Comparison of ENCODE assay signal across 7 cellular contexts in genomic region chr2:168961450-168962229, GRCh38.
A peak's percentile ranks its signal among the peaks of the same experiment; 100 is the strongest.
DNase-seq lines count a peak whose midpoint lies in the region; ATAC-seq and TF ChIP-seq lines count a peak whose summit lies in the region.

No MANE protein-coding gene starts in this region.

- CTCF ChIA-PET in activated naive CD4-positive, alpha-beta T cell treated with anti-CD3 and anti-CD28 coated beads for 36 hours (lab: Charles Lee) = interaction anchor here (0.6 to 6.7 kb wide), 14 partner anchors 8 to 179 kb away, joined by 3 to 48 read pairs (median 4); no protein-coding TSS in a partner anchor

- no peak overlapping the region for H3K27ac Mint-ChIP-seq in activated naive CD4-positive, alpha-beta T cell treated with anti-CD3 and anti-CD28 coated beads for 36 hours

- peaks cover 4% of the 10 kb centered on the region for H3K27me3 Mint-ChIP-seq in activated naive CD4-positive, alpha-beta T cell treated with anti-CD3 and anti-CD28 coated beads for 36 hours (ENCODE audit: low read depth)

- no peak overlapping the region for H3K27ac ChIP-seq in heart left ventricle

- no peak for TF ChIP-seq POLR2A in heart left ventricle (IDR thresholded peaks at IDR 0.05)

- intact Hi-C loops in activated naive CD4-positive, alpha-beta T cell treated with anti-CD3 and anti-CD28 coated beads for 36 hours (cut with micrococcal nuclease) = loop anchor here (1.0 kb wide), 4 partner anchors 146 to 261 kb away; no protein-coding TSS in a partner anchor
- intact Hi-C loops in heart left ventricle (cut with DNase I) = loop anchor here (2.0 to 10.0 kb wide), 8 partner anchors 123 to 433 kb away; no protein-coding TSS in a partner anchor

- H3K4me1 Mint-ChIP-seq in activated naive CD4-positive, alpha-beta T cell treated with anti-CD3 and anti-CD28 coated beads for 36 hours (ENCODE audit: low read depth) = peaks cover 14% of the 10 kb centered on the region

- no peaks in the 10 kb centered on the region for H3K27me3 ChIP-seq in heart left ventricle

- no peaks in the 10 kb centered on the region for H3K9me3 ChIP-seq in heart left ventricle

- H3K36me3 Mint-ChIP-seq in activated naive CD4-positive, alpha-beta T cell treated with anti-CD3 and anti-CD28 coated beads for 36 hours (ENCODE audit: low read depth) = no peaks in the 10 kb centered on the region

- peak; percentile 72 to 86 (median 80) for TF ChIP-seq CTCF in heart left ventricle (IDR thresholded peaks at IDR 0.05)

- peaks cover 0 to 10% (median 0%) of the 10 kb centered on the region in 12 donors for H3K4me1 ChIP-seq in heart left ventricle

- no peak overlapping the region for H3K4me3 Mint-ChIP-seq in activated naive CD4-positive, alpha-beta T cell treated with anti-CD3 and anti-CD28 coated beads for 36 hours

- no peak overlapping the region for H3K4me3 ChIP-seq in heart left ventricle

- no peaks in the 10 kb centered on the region for H3K9me3 Mint-ChIP-seq in activated naive CD4-positive, alpha-beta T cell treated with anti-CD3 and anti-CD28 coated beads for 36 hours

- 17 to 18% (median 18%) methylated on average over 5 of the region's 5 CpGs for WGBS in heart left ventricle, 4 donors

- DNase-seq in EH (ENCODE audit: low read depth) (peak; percentile 74), NCI-H748 treated with DMSO at 0.1 percent for 48 hours (lab: John Stamatoyannopoulos, UW) (peak; percentile 58), heart left ventricle (peak in 2 of 5 donors; percentile 15 to 21), putamen (ENCODE audit: low spot score) (peak; percentile 47)
- DNase-seq in activated naive CD4-positive, alpha-beta T cell treated with anti-CD3 and anti-CD28 coated beads for 36 hours = peak; percentile 27

- no peaks in the 10 kb centered on the region for H3K36me3 ChIP-seq in heart left ventricle

- ATAC-seq in GM19395 (IDR thresholded peaks at IDR 0.05; ENCODE audit: unreplicated experiment) (peak; percentile 95), HG03520 (IDR thresholded peaks at IDR 0.05; ENCODE audit: unreplicated experiment) (peak; percentile 75), heart left ventricle (peak; percentile 62 to 88 (median 78))
